ENCODE assay signal across 1 cellular context in genomic region chr2:214876815-214877214, GRCh38.
TF ChIP-seq lines count a peak whose summit lies in the region.

No MANE protein-coding gene starts in this region.

TF ChIP-seq in HepG2, 621 proteins besides CTCF, POLR2A, EP300 and RAD21:
- TF ChIP-seq PPARG (CRISPR knock-in tag; conservative IDR thresholded peaks at IDR 0.05) (peak; percentile 82), GFI1 (CRISPR knock-in tag; IDR thresholded peaks at IDR 0.05; ENCODE audit: borderline replicate concordance) (no peak), ZNF576 (CRISPR knock-in tag; IDR thresholded peaks at IDR 0.05) (no peak), FOXA1 (IDR thresholded peaks at IDR 0.05) (no peak), FOXA1 (CRISPR knock-in tag; IDR thresholded peaks at IDR 0.05) (0 out of 2 replicates have a peak, but pooled peaks have one; percentile 21), HNF4A (CRISPR knock-in tag; IDR thresholded peaks at IDR 0.05) (0 out of 2 replicates have a peak, but pooled peaks have one; percentile 27), ZNF615 (CRISPR knock-in tag; IDR thresholded peaks at IDR 0.05; ENCODE audit: borderline replicate concordance) (no peak)
- TF ChIP-seq, protein P1, sequence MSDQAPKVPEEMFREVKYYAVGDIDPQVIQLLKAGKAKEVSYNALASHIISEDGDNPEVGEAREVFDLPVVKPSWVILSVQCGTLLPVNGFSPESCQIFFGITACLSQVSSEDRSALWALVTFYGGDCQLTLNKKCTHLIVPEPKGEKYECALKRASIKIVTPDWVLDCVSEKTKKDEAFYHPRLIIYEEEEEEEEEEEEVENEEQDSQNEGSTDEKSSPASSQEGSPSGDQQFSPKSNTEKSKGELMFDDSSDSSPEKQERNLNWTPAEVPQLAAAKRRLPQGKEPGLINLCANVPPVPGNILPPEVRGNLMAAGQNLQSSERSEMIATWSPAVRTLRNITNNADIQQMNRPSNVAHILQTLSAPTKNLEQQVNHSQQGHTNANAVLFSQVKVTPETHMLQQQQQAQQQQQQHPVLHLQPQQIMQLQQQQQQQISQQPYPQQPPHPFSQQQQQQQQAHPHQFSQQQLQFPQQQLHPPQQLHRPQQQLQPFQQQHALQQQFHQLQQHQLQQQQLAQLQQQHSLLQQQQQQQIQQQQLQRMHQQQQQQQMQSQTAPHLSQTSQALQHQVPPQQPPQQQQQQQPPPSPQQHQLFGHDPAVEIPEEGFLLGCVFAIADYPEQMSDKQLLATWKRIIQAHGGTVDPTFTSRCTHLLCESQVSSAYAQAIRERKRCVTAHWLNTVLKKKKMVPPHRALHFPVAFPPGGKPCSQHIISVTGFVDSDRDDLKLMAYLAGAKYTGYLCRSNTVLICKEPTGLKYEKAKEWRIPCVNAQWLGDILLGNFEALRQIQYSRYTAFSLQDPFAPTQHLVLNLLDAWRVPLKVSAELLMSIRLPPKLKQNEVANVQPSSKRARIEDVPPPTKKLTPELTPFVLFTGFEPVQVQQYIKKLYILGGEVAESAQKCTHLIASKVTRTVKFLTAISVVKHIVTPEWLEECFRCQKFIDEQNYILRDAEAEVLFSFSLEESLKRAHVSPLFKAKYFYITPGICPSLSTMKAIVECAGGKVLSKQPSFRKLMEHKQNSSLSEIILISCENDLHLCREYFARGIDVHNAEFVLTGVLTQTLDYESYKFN (CRISPR knock-in tag; conservative IDR thresholded peaks at IDR 0.05), result 0 out of 2 replicates have a peak, but pooled peaks have one; percentile 17
